In the genomic region with DNA sequence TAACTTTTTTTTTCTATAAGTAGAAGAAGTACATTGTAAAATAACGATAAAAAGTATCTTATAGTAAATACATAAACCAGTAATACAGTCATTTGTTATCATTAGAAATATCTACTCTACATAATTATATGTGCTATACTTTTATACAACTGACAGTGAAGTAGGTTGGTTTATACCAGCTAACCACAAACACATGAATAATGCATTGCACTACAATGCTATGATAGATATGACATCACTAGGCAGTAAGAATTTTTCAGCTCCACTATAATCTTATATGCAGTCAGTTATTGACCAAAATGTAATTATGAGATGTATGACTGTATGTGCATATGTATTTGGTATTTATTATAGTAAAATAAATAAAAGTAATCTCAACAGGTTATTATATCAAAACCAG, we compare ENCODE assay signal across 1 cellular context.
TF ChIP-seq lines count a peak whose summit lies in the region.

No MANE protein-coding gene starts in this region.

TF ChIP-seq in GM23338, 12 proteins besides CTCF, POLR2A, EP300 and RAD21 (continued from another document):
- no peak for TF ChIP-seq CREB1 (CRISPR knock-in tag; IDR thresholded peaks at IDR 0.05; ENCODE audit: low read depth)
- no peak for TF ChIP-seq JUNB (IDR thresholded peaks at IDR 0.05; ENCODE audit: unreplicated experiment)
- TF ChIP-seq EZH2 (IDR thresholded peaks at IDR 0.05; ENCODE audit: low read depth, unreplicated experiment): no peak
- TF ChIP-seq, protein P1, sequence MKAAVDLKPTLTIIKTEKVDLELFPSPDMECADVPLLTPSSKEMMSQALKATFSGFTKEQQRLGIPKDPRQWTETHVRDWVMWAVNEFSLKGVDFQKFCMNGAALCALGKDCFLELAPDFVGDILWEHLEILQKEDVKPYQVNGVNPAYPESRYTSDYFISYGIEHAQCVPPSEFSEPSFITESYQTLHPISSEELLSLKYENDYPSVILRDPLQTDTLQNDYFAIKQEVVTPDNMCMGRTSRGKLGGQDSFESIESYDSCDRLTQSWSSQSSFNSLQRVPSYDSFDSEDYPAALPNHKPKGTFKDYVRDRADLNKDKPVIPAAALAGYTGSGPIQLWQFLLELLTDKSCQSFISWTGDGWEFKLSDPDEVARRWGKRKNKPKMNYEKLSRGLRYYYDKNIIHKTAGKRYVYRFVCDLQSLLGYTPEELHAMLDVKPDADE (IDR thresholded peaks at IDR 0.05): no peak
- no peak for TF ChIP-seq ZNF114 (CRISPR knock-in tag; IDR thresholded peaks at IDR 0.05)
- TF ChIP-seq STAT1 (IDR thresholded peaks at IDR 0.05; ENCODE audit: unreplicated experiment): no peak
